12 cellular contexts compared by ENCODE assay signal in genomic region chr9:135993409-135993742, GRCh38. TPM values are rescaled to one million over a fixed set of nuclear protein-coding genes. Genes with fewer than 3 reads are reported as not detected.
DNase-seq lines count a peak whose midpoint lies in the region; ATAC-seq, FAIRE-seq and TF ChIP-seq lines count a peak whose summit lies in the region.
"Had no signal": no experiment of that assay in that cellular context is flagged by ENCODE, and none has a peak within 500 bp of the region (broad histone marks: within the 10 kb centered on the region; RNA-seq: fewer than 3 reads in every experiment).

No MANE protein-coding gene starts in this region.

- WGBS in hepatocyte (ENCODE audit: low lambda C conversion rate, missing lambda C conversion rate) = 63% methylated on average over 13 of the region's 13 CpGs
- 61 to 68% (median 65%) methylated on average over 13 of the region's 13 CpGs for WGBS in ovary, 3 donors

- H3K27me3 ChIP-seq in hepatocyte (no peaks in the 10 kb centered on the region), ovary (no peaks in the 10 kb centered on the region)

- H3K9me3 Mint-ChIP-seq in CD14-positive monocyte = no peaks in the 10 kb centered on the region
- H3K9me3 Mint-ChIP-seq: central memory CD8-positive, alpha-beta T cell; natural killer cell treated with Interleukin-12 subunit alpha and Interleukin-12 subunit beta and Interleukin-15 and Interleukin-18, amount 100 ng/mL, for 72 hours; T-helper 2 cell treated with Interferon-gamma antibody and Interleukin-4, amounts not matched to agents 5 μg/mL and 100 μg/mL, for 36 hours had no signal

- peaks cover 24% of the 10 kb centered on the region for H3K4me1 ChIP-seq in hepatocyte (ENCODE audit: insufficient read depth)
- peaks cover 15% of the 10 kb centered on the region for H3K4me1 ChIP-seq in ovary (ENCODE audit: insufficient read depth)

- ATAC-seq in left cardiac atrium = peak in 1 of 2 donors; percentile 1
- ATAC-seq in left ventricle myocardium superior = no peak
- no peak for ATAC-seq in GM19463 (IDR thresholded peaks at IDR 0.05; ENCODE audit: unreplicated experiment)

- TF ChIP-seq EP300 in ovary (IDR thresholded peaks at IDR 0.05) = no peak

- H2AFZ ChIP-seq in hepatocyte = peak overlapping the region; percentile 56

- no peaks in the 10 kb centered on the region for H4K20me1 ChIP-seq in hepatocyte (ENCODE audit: insufficient read depth, poor library complexity, severe bottlenecking)

- H3K9me3 ChIP-seq in hepatocyte (ENCODE audit: low read depth) (no peaks in the 10 kb centered on the region), ovary (no peaks in the 10 kb centered on the region)

- H3K27ac ChIP-seq in hepatocyte (peak overlapping the region; percentile 98), ovary (peak overlapping the region; percentile 86 to 88)

- DNase-seq in left cardiac atrium = peak; percentile 26
- no peak for DNase-seq in left ventricle myocardium superior
- DNase-seq in hepatocyte (ENCODE audit: low spot score) = no peak
- no peak for DNase-seq in ovary
- no peak for DNase-seq in frontal cortex (ENCODE audit: low spot score in 2 of 2)
- DNase-seq in dedifferentiated amniotic fluid mesenchymal stem cell (ENCODE audit: extremely low spot score) = no peak
- no peak for DNase-seq in CD14-positive monocyte (ENCODE audit: low spot score)
- DNase-seq: NCI-H524 had no signal

- peak overlapping the region in 1 of 7 donors; percentile 83 for H3K27ac Mint-ChIP-seq in CD14-positive monocyte
- H3K27ac Mint-ChIP-seq: natural killer cell treated with Interleukin-12 subunit alpha and Interleukin-12 subunit beta and Interleukin-15 and Interleukin-18, amount 100 ng/mL, for 72 hours; T-helper 2 cell treated with Interferon-gamma antibody and Interleukin-4, amounts not matched to agents 5 μg/mL and 100 μg/mL, for 36 hours had no signal

- peaks cover 0 to 11% (median 2%) of the 10 kb centered on the region in 3 donors for H3K27me3 Mint-ChIP-seq in CD14-positive monocyte (ENCODE audit: low read depth in 3 of 3)
- H3K27me3 Mint-ChIP-seq: central memory CD8-positive, alpha-beta T cell; natural killer cell treated with Interleukin-12 subunit alpha and Interleukin-12 subunit beta and Interleukin-15 and Interleukin-18, amount 100 ng/mL, for 72 hours had no signal

- TF ChIP-seq CTCF in hepatocyte (IDR thresholded peaks at IDR 0.05; ENCODE audit: poor library complexity) (no peak), ovary (IDR thresholded peaks at IDR 0.05) (no peak), CD14-positive monocyte (IDR thresholded peaks at IDR 0.05) (no peak)

- H3K79me2 ChIP-seq in hepatocyte = no peaks in the 10 kb centered on the region

- no peaks in the 10 kb centered on the region for H3K9me2 ChIP-seq in hepatocyte (replicated peaks; ENCODE audit: insufficient read depth)

- no peak for FAIRE-seq in frontal cortex (lab: Jason Lieb, UNC)

- intact Hi-C loops in left cardiac atrium (cut with DNase I) (no loop called here), left ventricle myocardium superior (cut with micrococcal nuclease) (no loop called here), ovary (cut with DNase I) (no loop called here), CD14-positive monocyte (cut with micrococcal nuclease) (loop anchor here in 1 of 2 donors (5.0 kb wide), 1 partner anchor 44 kb away; no protein-coding TSS in a partner anchor)

- H3K36me3 ChIP-seq in hepatocyte (replicated peaks; ENCODE audit: insufficient read depth, low read depth) (no peaks in the 10 kb centered on the region), ovary (no peaks in the 10 kb centered on the region)

- H3K4me2 ChIP-seq in hepatocyte = peak overlapping the region; percentile 75

- peaks cover 54% of the 10 kb centered on the region for H3K4me1 Mint-ChIP-seq in CD14-positive monocyte

- H3K4me3 ChIP-seq in hepatocyte = no peak overlapping the region
- no peak overlapping the region for H3K4me3 ChIP-seq in ovary

- no peak overlapping the region for H3K4me3 Mint-ChIP-seq in CD14-positive monocyte
- H3K4me3 Mint-ChIP-seq: natural killer cell treated with Interleukin-12 subunit alpha and Interleukin-12 subunit beta and Interleukin-15 and Interleukin-18, amount 100 ng/mL, for 72 hours; T-helper 2 cell treated with Interferon-gamma antibody and Interleukin-4, amounts not matched to agents 5 μg/mL and 100 μg/mL, for 36 hours had no signal

- H3K36me3 Mint-ChIP-seq in CD14-positive monocyte = no peaks in the 10 kb centered on the region
- H3K36me3 Mint-ChIP-seq: natural killer cell treated with Interleukin-12 subunit alpha and Interleukin-12 subunit beta and Interleukin-15 and Interleukin-18, amount 100 ng/mL, for 72 hours had no signal

- TF ChIP-seq POLR2A in ovary (IDR thresholded peaks at IDR 0.05) = no peak

RNA-seq across cellular contexts. Expression of gene UBAC1, which starts 32.2 kb away (rescaled TPM):
- total RNA-seq in left cardiac atrium (10 to 100 TPM; 64.9 to 65.7 TPM), left ventricle myocardium superior (116 TPM), hepatocyte (33.6 and 36.4 TPM in 2 replicates), ovary (10 to 100 TPM; 29.4 to 42.0 (median 34.9) TPM), frontal cortex (35.5 TPM)
- polyA plus RNA-seq in hepatocyte (35.2 and 42.5 TPM in 2 replicates), ovary (10 to 100 TPM; 19.7 to 33.3 TPM), CD14-positive monocyte (10 to 100 TPM; 35.8 to 52.5 TPM)
